In the genomic region with DNA sequence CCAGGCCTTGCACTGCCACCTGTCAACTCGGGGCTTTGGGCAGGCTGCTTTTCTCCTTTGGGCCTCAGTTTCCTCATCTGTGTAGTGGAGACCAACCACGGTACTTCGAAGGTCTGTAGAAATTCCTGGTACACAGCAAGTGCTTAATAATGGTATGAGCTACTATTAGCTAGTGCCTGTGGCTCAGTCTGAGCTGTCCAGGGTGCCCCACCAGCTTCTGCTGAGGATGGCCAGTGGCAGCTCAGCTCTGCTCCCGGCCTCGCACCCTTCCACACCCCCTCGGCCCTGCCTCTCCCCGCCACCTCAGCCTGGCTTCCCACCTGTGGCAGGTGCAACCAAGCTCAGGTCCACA, we compare ENCODE assay signal across 15 cellular contexts. TPM values are rescaled to one million over a fixed set of nuclear protein-coding genes. Genes with fewer than 3 reads are reported as not detected.
DNase-seq lines count a peak whose midpoint lies in the region; ATAC-seq and TF ChIP-seq lines count a peak whose summit lies in the region.
"Had no signal": no experiment of that assay in that cellular context is flagged by ENCODE, and none has a peak within 500 bp of the region (broad histone marks: within the 10 kb centered on the region; RNA-seq: fewer than 3 reads in every experiment).

No MANE protein-coding gene starts in this region.

- CTCF ChIA-PET in OCI-LY7 (lab: Charles Lee; ENCODE audit: unreplicated experiment) = interaction anchor here (0.6 to 1.9 kb wide), 6 partner anchors 18 to 65 kb away, joined by 3 to 4 read pairs (median 3); no protein-coding TSS in a partner anchor

- H3K4me1 ChIP-seq in OCI-LY7 (ENCODE audit: insufficient read depth, low read length, poor library complexity, severe bottlenecking) = peaks cover 58% of the 10 kb centered on the region
- H3K4me1 ChIP-seq in skeletal muscle tissue (ENCODE audit: control insufficient read depth in 3 of 3, insufficient read depth in 3 of 3, low read length in 3 of 3) = peaks cover 0 to 18% (median 11%) of the 10 kb centered on the region in 3 donors
- H3K4me1 ChIP-seq: uterus had no signal

- POLR2A ChIA-PET in OCI-LY7 (lab: Charles Lee) = interaction anchor here (0.6 to 4.5 kb wide), 19 partner anchors 8 to 433 kb away, joined by 3 to 37 read pairs (median 4); a partner anchor contains a TSS

- no peaks in the 10 kb centered on the region for H3K9me2 ChIP-seq in OCI-LY7 (ENCODE audit: insufficient read depth, low read length)

- H2AFZ ChIP-seq in OCI-LY7 (ENCODE audit: low read length) = peak overlapping the region; percentile 46; the same call in 1 of the 2 replicates

- ATAC-seq in GM21515 (IDR thresholded peaks at IDR 0.05; ENCODE audit: unreplicated experiment) = no peak
- ATAC-seq in GM18517 (IDR thresholded peaks at IDR 0.05; ENCODE audit: unreplicated experiment) = no peak

- H3K9me3 ChIP-seq in OCI-LY7 (ENCODE audit: low read length) (no peaks in the 10 kb centered on the region), skeletal muscle tissue (ENCODE audit: control insufficient read depth in 3 of 3, low read length in 3 of 3) (no peaks in the 10 kb centered on the region)
- H3K9me3 ChIP-seq: uterus had no signal

- peak overlapping the region; percentile 72 for H3K4me2 ChIP-seq in OCI-LY7 (ENCODE audit: low read length)

- H3K36me3 ChIP-seq in OCI-LY7 (ENCODE audit: insufficient read depth, low read length) (peaks cover 25% of the 10 kb centered on the region), skeletal muscle tissue (ENCODE audit: control insufficient read depth in 3 of 3, insufficient read depth in 3 of 3, low read length in 3 of 3) (no peaks in the 10 kb centered on the region)
- H3K36me3 ChIP-seq: uterus had no signal

- H4K20me1 ChIP-seq in OCI-LY7 (ENCODE audit: insufficient read depth, low read length) = no peaks in the 10 kb centered on the region

- H3K27me3 ChIP-seq in layer of hippocampus (ENCODE audit: control insufficient read depth, insufficient read depth, low read length) = no peaks in the 10 kb centered on the region
- H3K27me3 ChIP-seq in skeletal muscle tissue (ENCODE audit: control insufficient read depth in 3 of 3, insufficient read depth in 3 of 3, low read length in 3 of 3) = no peaks in the 10 kb centered on the region
- H3K27me3 ChIP-seq: uterus had no signal

- H3K27ac ChIP-seq in OCI-LY7 (ENCODE audit: low read depth, low read length, poor library complexity, severe bottlenecking) (peak overlapping the region; percentile 66), layer of hippocampus (ENCODE audit: low read depth, low read length) (peak overlapping the region; percentile 71), skeletal muscle tissue (ENCODE audit: low read depth, low read length) (peak overlapping the region; percentile 30)
- H3K27ac ChIP-seq: RWPE1 had no signal

- no peak for TF ChIP-seq CTCF in GM12875 (IDR thresholded peaks at IDR 0.05; ENCODE audit: borderline replicate concordance, insufficient read depth, low read depth, low read length)
- TF ChIP-seq CTCF in OCI-LY7 (conservative IDR thresholded peaks at IDR 0.05; ENCODE audit: low read length) = no peak

- no peak overlapping the region for H3K9ac ChIP-seq in skeletal muscle tissue (ENCODE audit: low read depth in 1 of 3, low read length in 3 of 3)

- H3K4me3 ChIP-seq in GM12875 (ENCODE audit: low read depth, low read length) = peak overlapping the region; percentile 2
- H3K4me3 ChIP-seq in OCI-LY7 (ENCODE audit: low read depth, low read length, poor library complexity, severe bottlenecking) = peak overlapping the region; percentile 43
- no peak overlapping the region for H3K4me3 ChIP-seq in skeletal muscle tissue (ENCODE audit: low read length in 3 of 3)
- H3K4me3 ChIP-seq: uterus had no signal

- peaks cover 40% of the 10 kb centered on the region; the same call in 1 of the 2 replicates for H3K79me2 ChIP-seq in OCI-LY7 (ENCODE audit: insufficient read depth, low read depth, low read length)

- DNase-seq in OCI-LY7 (ENCODE audit: low spot score) (no peak), islet precursor cell (no peak)
- DNase-seq in activated CD8-positive, alpha-beta memory T cell treated with anti-CD3 and anti-CD28 coated beads, Interleukin-2, amount 50 U/mL, for 4 hours = no peak
- DNase-seq: DND-41; midbrain; NCI-H1694; NCI-H526 treated with DMSO at 0.1 percent for 48 hours; stimulated activated CD4-positive, alpha-beta T cell treated with anti-CD3 and anti-CD28 coated beads, Interleukin-2, amount 100 ng/mL, for 24 hours; uterus had no signal

- intact Hi-C loops in OCI-LY7 (cut with micrococcal nuclease; ENCODE audit: unreplicated experiment) = loop anchor here (2.0 kb wide), 1 partner anchor 22 kb away; no protein-coding TSS in a partner anchor

- no TSS peak for BruUV-seq in OCI-LY7 (replicated peaks; lab: Mats Ljungman, UMichigan)

RNA-seq across cellular contexts. Expression of a gene that starts 26.2 kb away (rescaled TPM):
- total RNA-seq in OCI-LY7 (2014; rRNA removed; shearing (Covaris generic)) = 196 and 198 TPM in 2 replicates
- total RNA-seq in OCI-LY7 (2022) (464 and 485 TPM in 2 replicates), skeletal muscle tissue (8.4 TPM)

Comparison
In these comparisons a context has a peak if more than half of its experiments do, and no peak if none do; other contexts are left out.
1. H3K4me3 ChIP-seq: peak in GM12875 (single experiment) and OCI-LY7 (single experiment); none in skeletal muscle tissue (0 of 3).
2. RNA of a gene that starts 26.2 kb away (total RNA-seq): 196 to 485 TPM in OCI-LY7; 8.4 TPM in skeletal muscle tissue (single experiment); every median in the first group is over 10 times any median in the second.
3. Peak in every context shown above with its lines, with median percentiles within 50 percentile points of each other: H3K27ac ChIP-seq.